In the genomic region with DNA sequence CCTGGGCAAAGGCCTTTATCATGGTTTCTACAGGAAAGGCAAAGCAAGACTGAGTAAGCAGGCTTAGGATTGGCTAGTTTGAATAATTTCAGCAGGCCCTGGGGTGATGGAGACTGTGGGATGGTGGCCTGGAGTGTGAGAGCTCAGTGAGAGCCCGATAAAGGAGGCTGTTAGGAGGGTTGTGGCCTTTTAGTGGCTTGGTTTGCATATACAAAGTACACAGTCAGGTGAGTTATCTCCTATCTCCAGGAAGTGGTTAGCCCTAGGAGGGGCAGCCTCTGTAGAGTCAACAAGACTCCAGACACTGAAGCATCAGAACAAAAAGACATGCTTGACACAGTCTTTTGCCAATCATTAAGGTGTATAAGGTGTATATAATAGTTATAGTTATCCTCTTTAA, we compare ENCODE assay signal across 11 cellular contexts.
DNase-seq lines count a peak whose midpoint lies in the region; ATAC-seq and TF ChIP-seq lines count a peak whose summit lies in the region.
"Had no signal": no experiment of that assay in that cellular context is flagged by ENCODE, and none has a peak within 500 bp of the region (broad histone marks: within the 10 kb centered on the region; RNA-seq: fewer than 3 reads in every experiment).

No MANE protein-coding gene starts in this region.

- H4K20me1 ChIP-seq in neural progenitor cell (ENCODE audit: low read depth), result no peaks in the 10 kb centered on the region
- H4K20me1 ChIP-seq: BLaER1 had no signal

- H3K36me3 Mint-ChIP-seq in activated B cell treated with CpG ODN at 0.5 μM for 24 hours (ENCODE audit: low read depth) (no peaks in the 10 kb centered on the region), neural progenitor cell (no peaks in the 10 kb centered on the region)

- peaks cover 13% of the 10 kb centered on the region for H3K4me1 ChIP-seq in neural progenitor cell
- H3K4me1 ChIP-seq: adrenal gland had no signal

- H3K4me3 Mint-ChIP-seq in activated B cell treated with CpG ODN at 0.5 μM for 24 hours (peak overlapping the region; percentile 45), neural progenitor cell (no peak overlapping the region)

- H3K9ac ChIP-seq in neural progenitor cell, result no peak overlapping the region
- H3K9ac ChIP-seq: BLaER1 had no signal

- H2AFZ ChIP-seq in neural progenitor cell (replicated peaks), result no peak overlapping the region

- no peaks in the 10 kb centered on the region for H3K9me3 ChIP-seq in neural progenitor cell (ENCODE audit: low read depth)
- H3K9me3 ChIP-seq: adrenal gland had no signal

- H3K4me1 Mint-ChIP-seq in activated B cell treated with CpG ODN at 0.5 μM for 24 hours (peaks cover 37% of the 10 kb centered on the region), neural progenitor cell (peaks cover 3% of the 10 kb centered on the region)

- intact Hi-C loops in activated B cell treated with CpG ODN at 0.5 μM for 24 hours (cut with micrococcal nuclease), result no loop called here

- no peaks in the 10 kb centered on the region for H3F3A ChIP-seq in neural progenitor cell (ENCODE audit: low read depth)

- no peaks in the 10 kb centered on the region for H3K27me3 ChIP-seq in neural progenitor cell
- H3K27me3 ChIP-seq: adrenal gland, BLaER1 had no signal

- no peak overlapping the region for H3K27ac Mint-ChIP-seq in activated B cell treated with CpG ODN at 0.5 μM for 24 hours
- H3K27ac Mint-ChIP-seq in neural progenitor cell, result no peak overlapping the region

- H3K27me3 Mint-ChIP-seq in activated B cell treated with CpG ODN at 0.5 μM for 24 hours, result no peaks in the 10 kb centered on the region
- peaks cover 3% of the 10 kb centered on the region for H3K27me3 Mint-ChIP-seq in neural progenitor cell (ENCODE audit: insufficient read depth, low read depth)

- POLR2A ChIA-PET in activated B cell treated with CpG ODN at 0.5 μM for 24 hours (lab: Charles Lee), result no interaction called here

- CTCF ChIA-PET in activated B cell treated with CpG ODN at 0.5 μM for 24 hours (lab: Charles Lee), result no interaction called here

- no peak for ATAC-seq in activated B cell treated with CpG ODN at 0.5 μM for 24 hours (ENCODE audit: low read depth)
- no peak for ATAC-seq in GM21717 (IDR thresholded peaks at IDR 0.05; ENCODE audit: unreplicated experiment)
- no peak for ATAC-seq in GM18858 (IDR thresholded peaks at IDR 0.05; ENCODE audit: unreplicated experiment)

- in situ Hi-C loops in GM13976 (cut with MboI; ENCODE audit: low sequenced_read_pairs, unreplicated experiment), result no loop called here

- no peak overlapping the region for H3K27ac ChIP-seq in neural progenitor cell
- H3K27ac ChIP-seq: adrenal gland, BLaER1 had no signal

- TF ChIP-seq CTCF in activated B cell treated with CpG ODN at 0.5 μM for 24 hours (IDR thresholded peaks at IDR 0.05), result no peak
- no peak for TF ChIP-seq CTCF in neural progenitor cell (IDR thresholded peaks at IDR 0.05)
- no peak for TF ChIP-seq CTCF in GM13976 (IDR thresholded peaks at IDR 0.05; ENCODE audit: borderline replicate concordance, control extremely low read depth, extremely low read depth, insufficient read depth, missing control alignments)

- no peaks in the 10 kb centered on the region for H3K79me2 ChIP-seq in neural progenitor cell (ENCODE audit: low read depth)

- H3K36me3 ChIP-seq in neural progenitor cell, result no peaks in the 10 kb centered on the region
- H3K36me3 ChIP-seq: adrenal gland had no signal

- H3K9me3 Mint-ChIP-seq in activated B cell treated with CpG ODN at 0.5 μM for 24 hours (peaks cover 3% of the 10 kb centered on the region), neural progenitor cell (no peaks in the 10 kb centered on the region)

- H3K4me2 ChIP-seq in neural progenitor cell, result no peak overlapping the region
- H3K4me2 ChIP-seq: BLaER1 had no signal

- no peak overlapping the region for H3K4me3 ChIP-seq in neural progenitor cell
- H3K4me3 ChIP-seq: adrenal gland, BLaER1 had no signal

- DNase-seq in stimulated activated naive CD4-positive, alpha-beta T cell (lab: John Stamatoyannopoulos, UW), result peak; percentile 4 to 82 (median 58)
- no peak for DNase-seq in stimulated activated naive CD4-positive, alpha-beta T cell treated with Interleukin-2 at 50 U/mL for 16 hours (lab: John Stamatoyannopoulos, UW)
- no peak for DNase-seq in activated B cell treated with CpG ODN at 0.5 μM for 24 hours
- DNase-seq in effector CD8-positive, alpha-beta T cell (lab: John Stamatoyannopoulos, UW), result peak; percentile 0
- no peak for DNase-seq in neural progenitor cell (ENCODE audit: low spot score)
- no peak for DNase-seq in GM13976 (ENCODE audit: low spot score)
- DNase-seq: NCI-H187 had no signal

Comparison
In these comparisons a context has a peak if more than half of its experiments do, and no peak if none do; other contexts are left out.
1. DNase-seq: peak in stimulated activated naive CD4-positive, alpha-beta T cell (6 of 6) and effector CD8-positive, alpha-beta T cell (single experiment); none in stimulated activated naive CD4-positive, alpha-beta T cell treated with Interleukin-2 at 50 U/mL for 16 hours (single experiment), activated B cell treated with CpG ODN at 0.5 μM for 24 hours (single experiment), neural progenitor cell (single experiment) and GM13976 (single experiment).